Comparison of ENCODE assay signal across 8 cellular contexts in genomic region chr16:56989988-56990387, GRCh38. TPM values are rescaled to one million over a fixed set of nuclear protein-coding genes. Genes with fewer than 3 reads are reported as not detected.
A peak's percentile ranks its signal among the peaks of the same experiment; 100 is the strongest.
DNase-seq lines count a peak whose midpoint lies in the region; ATAC-seq lines count a peak whose summit lies in the region.

No MANE protein-coding gene starts in this region.

- H3K4me3 ChIP-seq in HUES48 (ENCODE audit: low read depth, low read length) (peak overlapping the region; percentile 66), iPS-20b (ENCODE audit: low read length) (peak overlapping the region; percentile 73)

- H3K36me3 ChIP-seq in HUES48 (ENCODE audit: control insufficient read depth, insufficient read depth, low read length) (no peaks in the 10 kb centered on the region), iPS-20b (ENCODE audit: insufficient read depth, low read depth, low read length) (no peaks in the 10 kb centered on the region)

- H3K27ac Mint-ChIP-seq in activated T-helper 2 cell treated with anti-CD3 and anti-CD28 coated beads, Interferon-gamma antibody, Interleukin-2, Interleukin-4, amounts not matched to agents 10 μg/mL and 5 μg/mL and 100 μg/mL, durations not matched to agents 14 hours and 24 hours and 36 hours, result peak overlapping the region; percentile 98
- peak overlapping the region; percentile 99 for H3K27ac Mint-ChIP-seq in stimulated activated naive B cell treated with anti-CD40 and anti-IgM and Interleukin-4, amounts not matched to agents 10 μg/mL and 1 μg/mL and 100 μg/mL, for 72 hours

- DNase-seq in activated T-helper 2 cell treated with anti-CD3 and anti-CD28 coated beads, Interferon-gamma antibody, Interleukin-2, Interleukin-4, amounts not matched to agents 10 μg/mL and 5 μg/mL and 100 μg/mL, durations not matched to agents 14 hours and 24 hours and 36 hours (ENCODE audit: low spot score), result no peak
- DNase-seq in stimulated activated naive B cell treated with anti-CD40 and anti-IgM and Interleukin-4, amounts not matched to agents 10 μg/mL and 1 μg/mL and 100 μg/mL, for 72 hours, result no peak
- no peak for DNase-seq in 8988T

- H3K4me3 Mint-ChIP-seq in activated T-helper 2 cell treated with anti-CD3 and anti-CD28 coated beads, Interferon-gamma antibody, Interleukin-2, Interleukin-4, amounts not matched to agents 10 μg/mL and 5 μg/mL and 100 μg/mL, durations not matched to agents 14 hours and 24 hours and 36 hours (ENCODE audit: low read depth), result peak overlapping the region; percentile 97
- peak overlapping the region; percentile 98 to 99 for H3K4me3 Mint-ChIP-seq in stimulated activated naive B cell treated with anti-CD40 and anti-IgM and Interleukin-4, amounts not matched to agents 10 μg/mL and 1 μg/mL and 100 μg/mL, for 72 hours

- intact Hi-C loops in activated T-helper 2 cell treated with anti-CD3 and anti-CD28 coated beads, Interferon-gamma antibody, Interleukin-2, Interleukin-4, amounts not matched to agents 10 μg/mL and 5 μg/mL and 100 μg/mL, durations not matched to agents 14 hours and 24 hours and 36 hours (cut with micrococcal nuclease), result loop anchor here (1.0 to 5.0 kb wide), 6 partner anchors 10 to 197 kb away; partner anchors contain the start of genes PSME3IP1 and RSPRY1

- H3K4me1 Mint-ChIP-seq in activated T-helper 2 cell treated with anti-CD3 and anti-CD28 coated beads, Interferon-gamma antibody, Interleukin-2, Interleukin-4, amounts not matched to agents 10 μg/mL and 5 μg/mL and 100 μg/mL, durations not matched to agents 14 hours and 24 hours and 36 hours (ENCODE audit: low read depth), result peaks cover 71% of the 10 kb centered on the region
- H3K4me1 Mint-ChIP-seq in stimulated activated naive B cell treated with anti-CD40 and anti-IgM and Interleukin-4, amounts not matched to agents 10 μg/mL and 1 μg/mL and 100 μg/mL, for 72 hours, result peaks cover 59 to 88% of the 10 kb centered on the region in 2 donors

- no peak for ATAC-seq in stimulated activated naive B cell treated with anti-CD40 and anti-IgM and Interleukin-4, amounts not matched to agents 10 μg/mL and 1 μg/mL and 100 μg/mL, for 72 hours (replicated peaks)
- ATAC-seq in GM19467 (IDR thresholded peaks at IDR 0.05; ENCODE audit: unreplicated experiment) (no peak), GM18517 (IDR thresholded peaks at IDR 0.05; ENCODE audit: unreplicated experiment) (no peak), GM19035 (IDR thresholded peaks at IDR 0.05; ENCODE audit: unreplicated experiment) (no peak)

- H3K9ac ChIP-seq in HUES48 (ENCODE audit: low read depth, low read length), result no peak overlapping the region
- no peak overlapping the region; the same call in 1 of the 2 replicates for H3K9ac ChIP-seq in iPS-20b (ENCODE audit: low read depth, low read length)

- no peak overlapping the region for H3K27ac ChIP-seq in HUES48 (ENCODE audit: low read depth, low read length)
- H3K27ac ChIP-seq in iPS-20b (ENCODE audit: low read length), result no peak overlapping the region

- H3K27me3 ChIP-seq in HUES48 (ENCODE audit: control insufficient read depth, insufficient read depth, low read length) (peaks cover 37% of the 10 kb centered on the region), iPS-20b (ENCODE audit: insufficient read depth, low read length) (peaks cover 45% of the 10 kb centered on the region)

- H3K27me3 Mint-ChIP-seq in activated T-helper 2 cell treated with anti-CD3 and anti-CD28 coated beads, Interferon-gamma antibody, Interleukin-2, Interleukin-4, amounts not matched to agents 10 μg/mL and 5 μg/mL and 100 μg/mL, durations not matched to agents 14 hours and 24 hours and 36 hours (ENCODE audit: low read depth), result no peaks in the 10 kb centered on the region
- H3K27me3 Mint-ChIP-seq in stimulated activated naive B cell treated with anti-CD40 and anti-IgM and Interleukin-4, amounts not matched to agents 10 μg/mL and 1 μg/mL and 100 μg/mL, for 72 hours, result no peaks in the 10 kb centered on the region

- peaks cover 79% of the 10 kb centered on the region for H3K36me3 Mint-ChIP-seq in activated T-helper 2 cell treated with anti-CD3 and anti-CD28 coated beads, Interferon-gamma antibody, Interleukin-2, Interleukin-4, amounts not matched to agents 10 μg/mL and 5 μg/mL and 100 μg/mL, durations not matched to agents 14 hours and 24 hours and 36 hours (ENCODE audit: low read depth)
- H3K36me3 Mint-ChIP-seq in stimulated activated naive B cell treated with anti-CD40 and anti-IgM and Interleukin-4, amounts not matched to agents 10 μg/mL and 1 μg/mL and 100 μg/mL, for 72 hours, result peaks cover 65 to 79% of the 10 kb centered on the region in 2 donors

- H3K9me3 Mint-ChIP-seq in activated T-helper 2 cell treated with anti-CD3 and anti-CD28 coated beads, Interferon-gamma antibody, Interleukin-2, Interleukin-4, amounts not matched to agents 10 μg/mL and 5 μg/mL and 100 μg/mL, durations not matched to agents 14 hours and 24 hours and 36 hours, result no peaks in the 10 kb centered on the region
- H3K9me3 Mint-ChIP-seq in stimulated activated naive B cell treated with anti-CD40 and anti-IgM and Interleukin-4, amounts not matched to agents 10 μg/mL and 1 μg/mL and 100 μg/mL, for 72 hours, result no peaks in the 10 kb centered on the region

- H3K9me3 ChIP-seq in HUES48 (ENCODE audit: control insufficient read depth, insufficient read depth, low read length) (no peaks in the 10 kb centered on the region), iPS-20b (ENCODE audit: insufficient read depth, low read depth, low read length) (no peaks in the 10 kb centered on the region)

- peaks cover 6% of the 10 kb centered on the region; the same call in 1 of the 2 replicates for H3K4me1 ChIP-seq in HUES48 (ENCODE audit: control insufficient read depth, insufficient read depth, low read length)
- H3K4me1 ChIP-seq in iPS-20b (ENCODE audit: insufficient read depth, low read length), result no peaks in the 10 kb centered on the region

RNA-seq across cellular contexts. Expression of gene NLRC5, which starts 0.6 kb away (rescaled TPM):
- 166 and 169 TPM in 2 replicates for total RNA-seq in activated T-helper 2 cell treated with anti-CD3 and anti-CD28 coated beads, Interferon-gamma antibody, Interleukin-2, Interleukin-4, amounts not matched to agents 10 μg/mL and 5 μg/mL and 100 μg/mL, durations not matched to agents 14 hours and 24 hours and 36 hours

RNA-seq across cellular contexts. Expression of gene CETP, which starts 28.2 kb away (rescaled TPM):
- not detected in 2 replicates for total RNA-seq in activated T-helper 2 cell treated with anti-CD3 and anti-CD28 coated beads, Interferon-gamma antibody, Interleukin-2, Interleukin-4, amounts not matched to agents 10 μg/mL and 5 μg/mL and 100 μg/mL, durations not matched to agents 14 hours and 24 hours and 36 hours

RNA-seq across cellular contexts. Expression of gene HERPUD1, which starts 58.0 kb away (rescaled TPM):
- total RNA-seq in activated T-helper 2 cell treated with anti-CD3 and anti-CD28 coated beads, Interferon-gamma antibody, Interleukin-2, Interleukin-4, amounts not matched to agents 10 μg/mL and 5 μg/mL and 100 μg/mL, durations not matched to agents 14 hours and 24 hours and 36 hours, result 172 and 175 TPM in 2 replicates
